ENCODE assay signal across 1 cellular context in the genomic region with DNA sequence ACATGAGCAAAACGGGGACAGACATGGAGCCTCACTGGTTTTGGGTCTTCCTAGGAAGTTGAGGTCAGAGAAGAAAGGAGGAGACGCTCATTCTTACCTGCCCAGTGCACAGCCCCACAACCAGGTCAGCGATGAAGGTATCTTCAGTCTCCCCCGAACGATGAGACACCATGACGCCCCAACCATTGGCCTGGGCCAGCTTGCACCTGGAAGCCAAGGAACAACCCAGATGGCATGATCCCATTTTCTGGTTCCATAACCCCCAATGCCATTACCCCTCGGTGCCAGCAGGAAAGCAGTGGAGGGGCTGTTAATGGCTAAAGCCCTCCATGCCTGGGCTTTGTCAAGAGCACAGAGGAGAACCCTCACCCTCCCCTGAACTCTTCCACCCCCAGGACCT.
TF ChIP-seq lines count a peak whose summit lies in the region.

No MANE protein-coding gene starts in this region.

TF ChIP-seq in HepG2, 621 proteins besides CTCF, POLR2A, EP300 and RAD21 (continued from another document):
- no peak for TF ChIP-seq GRHL1 (CRISPR knock-in tag; conservative IDR thresholded peaks at IDR 0.05)
